In the genomic region with DNA sequence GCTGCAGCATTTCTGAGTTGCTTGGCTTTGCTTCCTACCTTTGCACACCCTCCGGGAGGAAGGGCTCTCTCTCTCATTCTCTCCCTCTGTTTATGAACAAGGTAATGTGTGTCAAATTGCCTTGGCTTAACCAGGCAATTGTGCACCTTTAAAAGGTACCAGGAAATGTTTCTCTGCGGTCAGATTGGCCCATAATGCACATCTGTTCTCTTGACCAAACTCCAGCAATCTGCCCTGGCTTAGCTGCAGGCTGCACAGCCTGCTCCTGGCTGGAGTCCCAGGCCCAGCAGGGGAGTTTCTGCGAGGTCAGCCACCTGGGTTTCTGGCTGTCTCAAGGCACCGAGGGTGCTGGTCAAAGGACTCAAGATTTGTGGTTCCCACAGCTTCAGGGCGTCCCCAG, we compare ENCODE assay signal across 13 cellular contexts.
DNase-seq lines count a peak whose midpoint lies in the region; ATAC-seq and TF ChIP-seq lines count a peak whose summit lies in the region.
"Had no signal": no experiment of that assay in that cellular context is flagged by ENCODE, and none has a peak within 500 bp of the region (broad histone marks: within the 10 kb centered on the region; RNA-seq: fewer than 3 reads in every experiment).

No MANE protein-coding gene starts in this region.

- no peak for TF ChIP-seq CTCF in astrocyte of the spinal cord (IDR thresholded peaks at IDR 0.05; ENCODE audit: low read depth, low read length)
- TF ChIP-seq CTCF in prostate gland (IDR thresholded peaks at IDR 0.05) = no peak
- TF ChIP-seq CTCF in brain microvascular endothelial cell (IDR thresholded peaks at IDR 0.05; ENCODE audit: low read depth, low read length, missing control alignments) = no peak

- no peak for TF ChIP-seq POLR2A in prostate gland (IDR thresholded peaks at IDR 0.05)

- H3K4me1 ChIP-seq in prostate gland (replicated peaks) = no peaks in the 10 kb centered on the region

- intact Hi-C loops in prostate gland (cut with DNase I) = no loop called here

- H3K4me3 ChIP-seq in astrocyte of the spinal cord (ENCODE audit: low read depth, low read length) (no peak overlapping the region), prostate gland (no peak overlapping the region), brain microvascular endothelial cell (ENCODE audit: low read depth, low read length) (no peak overlapping the region)

- in situ Hi-C loops in astrocyte of the spinal cord (cut with HindIII; ENCODE audit: low sequenced_read_pairs) (no loop called here), brain microvascular endothelial cell (cut with HindIII; ENCODE audit: low pct_ligation_motif_present, low sequenced_read_pairs) (no loop called here)

- DNase-seq in HT1080 (ENCODE audit: low read depth) (peak; percentile 65), NCI-H226 (peak; percentile 61), astrocyte of the spinal cord (ENCODE audit: low read depth, low spot score) (peak; percentile 29), prostate gland (ENCODE audit: low spot score) (peak; percentile 43), brain microvascular endothelial cell (no peak)
- DNase-seq in stimulated activated CD4-positive, alpha-beta T cell treated with anti-CD3 and anti-CD28 coated beads, Interleukin-15, amount 100 ng/mL, for 24 hours = no peak
- DNase-seq: activated CD4-positive, alpha-beta T cell treated with anti-CD3 and anti-CD28 coated beads, Interleukin-2, amount 50 U/mL, for 4 hours; activated effector memory CD4-positive, alpha-beta T cell treated with Interleukin-2 at 50 U/mL for 16 hours; CD8-positive, alpha-beta memory T cell; midbrain; NCI-H526 treated with DMSO at 0.1 percent for 48 hours had no signal

- H3K36me3 ChIP-seq in prostate gland (no peaks in the 10 kb centered on the region), brain microvascular endothelial cell (replicated peaks) (no peaks in the 10 kb centered on the region)

- H3K27ac ChIP-seq in prostate gland = no peak overlapping the region
- H3K27ac ChIP-seq in brain microvascular endothelial cell = no peak overlapping the region

- H3K27me3 ChIP-seq in prostate gland (replicated peaks; ENCODE audit: insufficient read depth) (no peaks in the 10 kb centered on the region), brain microvascular endothelial cell (replicated peaks) (no peaks in the 10 kb centered on the region)

- no peak for ATAC-seq in GM21515 (IDR thresholded peaks at IDR 0.05; ENCODE audit: unreplicated experiment)
- ATAC-seq: esophagus mucosa had no signal

- WGBS in prostate gland = 23% methylated on average over 5 of the region's 5 CpGs

- H3K9me3 ChIP-seq in prostate gland = no peaks in the 10 kb centered on the region

Comparison
In these comparisons a context has a peak if more than half of its experiments do, and no peak if none do; other contexts are left out.
1. DNase-seq: peak in HT1080 (single experiment), NCI-H226 (single experiment), astrocyte of the spinal cord (single experiment) and prostate gland (single experiment); none in stimulated activated CD4-positive, alpha-beta T cell treated with anti-CD3 and anti-CD28 coated beads, Interleukin-15, amount 100 ng/mL, for 24 hours (single experiment) and brain microvascular endothelial cell (single experiment).